8 cellular contexts compared by ENCODE assay signal in genomic region chr10:97234403-97234802, GRCh38.
DNase-seq lines count a peak whose midpoint lies in the region; ATAC-seq and TF ChIP-seq lines count a peak whose summit lies in the region.

No MANE protein-coding gene starts in this region.

- no peaks in the 10 kb centered on the region for H3K9me3 ChIP-seq in WERI-Rb-1 (ENCODE audit: severe bottlenecking)

- H3K27ac Mint-ChIP-seq in T-helper 2 cell treated with Interferon-gamma antibody and Interleukin-4, amounts not matched to agents 5 μg/mL and 100 μg/mL, for 36 hours: no peak overlapping the region

- H3K36me3 Mint-ChIP-seq in T-helper 2 cell treated with Interferon-gamma antibody and Interleukin-4, amounts not matched to agents 5 μg/mL and 100 μg/mL, for 36 hours (ENCODE audit: low read depth): peaks cover 27% of the 10 kb centered on the region

- DNase-seq in DMS 273 (lab: John Stamatoyannopoulos, UW; ENCODE audit: unreplicated experiment) (peak; percentile 54), DMS 273 treated with DMSO at 0.1 percent for 48 hours (lab: John Stamatoyannopoulos, UW) (no peak), NCI-H1092 (lab: John Stamatoyannopoulos, UW) (peak; percentile 25), WERI-Rb-1 (no peak), iris pigment epithelial cell (ENCODE audit: low read depth) (peak; percentile 58)
- DNase-seq in T-helper 2 cell treated with Interferon-gamma antibody and Interleukin-4, amounts not matched to agents 5 μg/mL and 100 μg/mL, for 36 hours (ENCODE audit: low spot score): no peak
- DNase-seq in activated CD4-positive, alpha-beta T cell treated with anti-CD3 and anti-CD28 coated beads for 48 hours: no peak

- no peaks in the 10 kb centered on the region for H3K9me3 Mint-ChIP-seq in T-helper 2 cell treated with Interferon-gamma antibody and Interleukin-4, amounts not matched to agents 5 μg/mL and 100 μg/mL, for 36 hours

- no peak for ATAC-seq in GM18502 (IDR thresholded peaks at IDR 0.05; ENCODE audit: poor library complexity, unreplicated experiment)

- H3K4me3 ChIP-seq in WERI-Rb-1 (ENCODE audit: low read depth, low read length): no peak overlapping the region

- TF ChIP-seq CTCF in WERI-Rb-1 (IDR thresholded peaks at IDR 0.05; ENCODE audit: low read depth, low read length): peak; percentile 49

- no peak overlapping the region for H3K27ac ChIP-seq in WERI-Rb-1

- H3K27me3 ChIP-seq in WERI-Rb-1 (ENCODE audit: insufficient read depth, low read depth, severe bottlenecking): no peaks in the 10 kb centered on the region

- H3K36me3 ChIP-seq in WERI-Rb-1: peaks cover 27% of the 10 kb centered on the region

- no peak overlapping the region for H3K4me3 Mint-ChIP-seq in T-helper 2 cell treated with Interferon-gamma antibody and Interleukin-4, amounts not matched to agents 5 μg/mL and 100 μg/mL, for 36 hours

- no peaks in the 10 kb centered on the region for H3K27me3 Mint-ChIP-seq in T-helper 2 cell treated with Interferon-gamma antibody and Interleukin-4, amounts not matched to agents 5 μg/mL and 100 μg/mL, for 36 hours (ENCODE audit: low read depth)

- peaks cover 2% of the 10 kb centered on the region for H3K4me1 Mint-ChIP-seq in T-helper 2 cell treated with Interferon-gamma antibody and Interleukin-4, amounts not matched to agents 5 μg/mL and 100 μg/mL, for 36 hours (ENCODE audit: low read depth)

Comparison
In these comparisons a context has a peak if more than half of its experiments do, and no peak if none do; other contexts are left out.
1. DNase-seq: peak in DMS 273 (single experiment), NCI-H1092 (single experiment) and iris pigment epithelial cell (single experiment); none in DMS 273 treated with DMSO at 0.1 percent for 48 hours (single experiment), WERI-Rb-1 (single experiment), T-helper 2 cell treated with Interferon-gamma antibody and Interleukin-4, amounts not matched to agents 5 μg/mL and 100 μg/mL, for 36 hours (single experiment) and activated CD4-positive, alpha-beta T cell treated with anti-CD3 and anti-CD28 coated beads for 48 hours (single experiment).